Comparison of ENCODE assay signal across 13 cellular contexts in the genomic region with DNA sequence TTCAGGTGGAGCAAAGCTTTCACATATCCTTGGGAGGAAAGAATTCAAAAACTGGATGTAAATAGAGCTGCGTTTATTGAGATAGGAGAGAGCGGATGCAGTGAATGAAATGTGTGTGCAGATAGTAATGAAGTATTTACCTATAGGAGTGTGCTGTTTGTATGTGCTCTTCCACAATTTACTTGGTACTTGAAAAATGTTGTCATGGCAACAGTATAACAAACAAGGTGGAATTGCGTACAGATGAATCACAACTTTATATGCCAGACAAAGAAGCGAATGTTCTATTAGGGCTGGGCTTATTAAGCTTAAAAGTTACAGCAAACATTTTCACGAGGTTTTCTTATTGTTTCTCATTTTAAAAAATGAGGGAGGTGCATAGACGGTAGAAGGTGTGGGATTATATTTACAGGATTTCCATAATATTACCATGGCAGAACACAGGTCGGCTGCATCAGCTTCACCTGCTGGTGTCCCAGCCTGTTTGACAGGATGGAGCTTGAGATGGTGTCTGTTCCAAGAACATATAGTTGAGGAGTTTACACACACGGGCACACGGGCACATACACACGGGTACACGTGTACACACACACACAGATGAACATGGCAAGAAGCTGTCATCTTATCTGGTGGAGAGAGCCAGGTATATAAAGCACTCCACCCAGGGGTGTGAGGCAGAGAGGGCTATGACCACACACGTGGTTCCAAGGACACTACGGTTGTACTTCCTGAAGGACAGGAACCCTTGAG.
DNase-seq lines count a peak whose midpoint lies in the region; ATAC-seq, FAIRE-seq and TF ChIP-seq lines count a peak whose summit lies in the region.
"Had no signal": no experiment of that assay in that cellular context is flagged by ENCODE, and none has a peak within 500 bp of the region (broad histone marks: within the 10 kb centered on the region; RNA-seq: fewer than 3 reads in every experiment).

No MANE protein-coding gene starts in this region.

- no peaks in the 10 kb centered on the region for H4K20me1 ChIP-seq in HepG2 (ENCODE audit: insufficient read depth, low read length)

- WGBS in HepG2 (ENCODE audit: low lambda C conversion rate) = 10% methylated on average over 12 of the region's 13 CpGs

- ATAC-seq in HepG2 (no peak), GM18909 (IDR thresholded peaks at IDR 0.05; ENCODE audit: poor library complexity, unreplicated experiment) (no peak)
- ATAC-seq: naive thymus-derived CD4-positive, alpha-beta T cell; stimulated activated effector memory CD8-positive, alpha-beta T cell treated with anti-CD3 and anti-CD28 coated beads, Interleukin-12 subunit alpha, Interleukin-12 subunit beta, amount 100 ng/mL, for 72 hours had no signal

- no peak for TF ChIP-seq POLR2A in HepG2 (IDR thresholded peaks at IDR 0.05; ENCODE audit: insufficient read depth in 1 of 2, low read depth in 2 of 2, low read length in 2 of 2)

- H3K4me3 ChIP-seq in HepG2 (replicated peaks in 1 of 3; ENCODE audit: insufficient read depth in 1 of 3, low read depth in 2 of 3, low read length in 3 of 3) (no peak overlapping the region), tibial artery (no peak overlapping the region)
- H3K4me3 ChIP-seq: hepatocyte had no signal

- no peak for TF ChIP-seq CTCF in HepG2 (CRISPR knock-in tag; IDR thresholded peaks at IDR 0.05)
- TF ChIP-seq CTCF in tibial artery (IDR thresholded peaks at IDR 0.05) = no peak

- H3K9ac ChIP-seq in HepG2 (ENCODE audit: insufficient read depth, low read depth, low read length) = no peak overlapping the region

- BruUV-seq in HepG2 (replicated peaks; lab: Mats Ljungman, UMichigan) = no TSS peak

- no peak for TF ChIP-seq EP300 in HepG2 (IDR thresholded peaks at IDR 0.05; ENCODE audit: low read depth in 2 of 2, low read length in 2 of 2)
- no peak for TF ChIP-seq EP300 in HepG2 (CRISPR knock-in tag; IDR thresholded peaks at IDR 0.05; ENCODE audit: borderline replicate concordance)

- CTCF ChIA-PET in HepG2 (lab: Yijun Ruan, JAX; ENCODE audit: low intra/inter-chr PET ratio, low total read pairs) = no interaction called here

- H3K9me3 ChIP-seq in HepG2 (ENCODE audit: low read length) (no peaks in the 10 kb centered on the region), tibial artery (no peaks in the 10 kb centered on the region)

- POLR2A ChIA-PET in HepG2 (lab: Yijun Ruan, JAX) = no interaction called here

- H3K4me1 ChIP-seq in HepG2 (ENCODE audit: insufficient read depth, low read length) (no peaks in the 10 kb centered on the region), tibial artery (peaks cover 0 to 9% (median 7%) of the 10 kb centered on the region in 4 donors)

- no peak overlapping the region for H3K4me2 ChIP-seq in HepG2 (ENCODE audit: low read depth, low read length)
- H3K4me2 ChIP-seq: hepatocyte had no signal

- TF ChIP-seq RAD21 in HepG2 (CRISPR knock-in tag; IDR thresholded peaks at IDR 0.05) = no peak

- H3K27me3 ChIP-seq in HepG2 (ENCODE audit: control insufficient read depth in 1 of 2, insufficient read depth in 2 of 2, low read length in 2 of 2) = peaks cover 0 to 9% of the 10 kb centered on the region in 2 experiments; a peak in 1 of 5 replicates
- H3K27me3 ChIP-seq in tibial artery = peaks cover 0 to 10% of the 10 kb centered on the region in 2 donors

- no peak overlapping the region for H2AFZ ChIP-seq in HepG2 (ENCODE audit: low read length)
- H2AFZ ChIP-seq: hepatocyte had no signal

- no peaks in the 10 kb centered on the region for H3K79me2 ChIP-seq in HepG2 (ENCODE audit: insufficient read depth, low read length)
- H3K79me2 ChIP-seq: hepatocyte had no signal

- no peak overlapping the region for H3K27ac ChIP-seq in HepG2 (ENCODE audit: extremely low read length, insufficient read depth, low read length)
- no peak overlapping the region for H3K27ac ChIP-seq in tibial artery
- H3K27ac ChIP-seq: hepatocyte had no signal

- H3K36me3 ChIP-seq in HepG2 (replicated peaks in 1 of 2; ENCODE audit: control insufficient read depth in 1 of 2, insufficient read depth in 2 of 2, low read length in 2 of 2) (no peaks in the 10 kb centered on the region), tibial artery (no peaks in the 10 kb centered on the region)

- FAIRE-seq in HepG2 (lab: Jason Lieb, UNC) = no peak
- FAIRE-seq: TTC549 had no signal

- peak; percentile 96 for DNase-seq in DMS153 (lab: John Stamatoyannopoulos, UW)
- peak; percentile 70 for DNase-seq in NCI-H1105 treated with DMSO at 0.1 percent for 48 hours (lab: John Stamatoyannopoulos, UW)
- DNase-seq in SW480 (ENCODE audit: low spot score) = peak; percentile 81
- DNase-seq in HepG2 (ENCODE audit: low spot score) = no peak
- no peak for DNase-seq in tibial artery
- no peak for DNase-seq in activated CD4-positive, alpha-beta T cell treated with anti-CD3 and anti-CD28 coated beads, Interleukin-2, amount 50 U/mL, for 1 hour
- no peak for DNase-seq in NCI-H1694 (lab: John Stamatoyannopoulos, UW)
- DNase-seq: naive thymus-derived CD4-positive, alpha-beta T cell; stimulated activated CD4-positive, alpha-beta T cell treated with anti-CD3 and anti-CD28 coated beads, Interleukin-12 subunit alpha, Interleukin-12 subunit beta, amount 100 ng/mL, for 4 hours had no signal

- intact Hi-C loops in HepG2 (cut with micrococcal nuclease; ENCODE audit: unreplicated experiment) = no loop called here
- intact Hi-C loops in tibial artery (cut with DNase I; ENCODE audit: low total_unique reads) = no loop called here

- in situ Hi-C loops in HepG2 (cut with HindIII; ENCODE audit: extremely low pct_ligation_motif_present, low pct_unique_long_range_greater_than_20kb) = no loop called here

TF ChIP-seq in HepG2, 621 proteins besides CTCF, POLR2A, EP300 and RAD21:
- no peak for TF ChIP-seq ZNF724P (CRISPR knock-in tag; IDR thresholded peaks at IDR 0.05; ENCODE audit: borderline replicate concordance)
- peak; percentile 62 for TF ChIP-seq RFX1 (IDR thresholded peaks at IDR 0.05)
- TF ChIP-seq ZFP90 (CRISPR knock-in tag; IDR thresholded peaks at IDR 0.05; ENCODE audit: borderline replicate concordance) = no peak
- TF ChIP-seq TAF15 (IDR thresholded peaks at IDR 0.05; ENCODE audit: low read depth, low read length, poor library complexity, severe bottlenecking) = no peak
- TF ChIP-seq GMEB1 (CRISPR knock-in tag; IDR thresholded peaks at IDR 0.05; ENCODE audit: borderline replicate concordance) = no peak
- 0 out of 2 replicates have a peak, but pooled peaks have one; percentile 23 for TF ChIP-seq RFX3 (CRISPR knock-in tag; IDR thresholded peaks at IDR 0.05)
- TF ChIP-seq RARA (CRISPR knock-in tag; IDR thresholded peaks at IDR 0.05) = no peak
- TF ChIP-seq RFX5 (IDR thresholded peaks at IDR 0.05; ENCODE audit: low read depth, low read length) = no peak
- no peak for TF ChIP-seq ZNF317 (CRISPR knock-in tag; IDR thresholded peaks at IDR 0.05)
- TF ChIP-seq SP5 (CRISPR knock-in tag; IDR thresholded peaks at IDR 0.05; ENCODE audit: borderline replicate concordance, low read depth) = no peak
- no peak for TF ChIP-seq ZNF713 (CRISPR knock-in tag; IDR thresholded peaks at IDR 0.05)
- no peak for TF ChIP-seq CBX5 (CRISPR knock-in tag; IDR thresholded peaks at IDR 0.05; ENCODE audit: borderline replicate concordance)
- TF ChIP-seq TCF12 (IDR thresholded peaks at IDR 0.05) = no peak
- no peak for TF ChIP-seq TCF12 (CRISPR knock-in tag; IDR thresholded peaks at IDR 0.05)

Comparison
In these comparisons a context has a peak if more than half of its experiments do, and no peak if none do; other contexts are left out.
1. DNase-seq: peak in DMS153 (single experiment), NCI-H1105 treated with DMSO at 0.1 percent for 48 hours (single experiment) and SW480 (single experiment); none in HepG2 (single experiment), tibial artery (0 of 2), activated CD4-positive, alpha-beta T cell treated with anti-CD3 and anti-CD28 coated beads, Interleukin-2, amount 50 U/mL, for 1 hour (single experiment) and NCI-H1694 (single experiment).